ENCODE assay signal across 26 cellular contexts in genomic region chr5:53649352-53649751, GRCh38.
"Had no signal": no experiment of that assay in that cellular context is flagged by ENCODE, and none has a peak within 500 bp of the region (broad histone marks: within the 10 kb centered on the region; RNA-seq: fewer than 3 reads in every experiment).

No MANE protein-coding gene starts in this region.

- H3K27ac ChIP-seq: coronary artery, dorsolateral prefrontal cortex, epithelial cell of prostate, esophagus squamous epithelium, gastrocnemius medialis, heart right ventricle, left lung, lower lobe of right lung had no signal

- H3K9me3 ChIP-seq: esophagus squamous epithelium, gastrocnemius medialis, lower lobe of right lung, mucosa of descending colon had no signal

- DNase-seq: dermis blood vessel endothelial cell; dorsolateral prefrontal cortex; effector CD4-positive, alpha-beta T cell; effector memory CD4-positive, alpha-beta T cell; erythroblast; esophagus squamous epithelium; foreskin fibroblast; foreskin melanocyte; gastrocnemius medialis; glutamatergic neuron; head of caudate nucleus; heart right ventricle; hippocampal formation; left cardiac atrium; left lung; left ventricle myocardium superior; lower lobe of right lung; mesenchymal stem cell; mucosa of descending colon; naive B cell; naive thymus-derived CD8-positive, alpha-beta T cell had no signal

- FAIRE-seq: islet of Langerhans, keratinocyte had no signal

- H3K4me1 ChIP-seq: esophagus squamous epithelium, lower lobe of right lung had no signal

- H3K27me3 ChIP-seq: dorsolateral prefrontal cortex, esophagus squamous epithelium, gastrocnemius medialis, heart right ventricle, left lung had no signal

- ATAC-seq: esophagus mucosa; gastrocnemius medialis; heart right ventricle; left cardiac atrium; left lung; left ventricle myocardium superior; lower lobe of right lung; mucosa of descending colon; naive thymus-derived CD8-positive, alpha-beta T cell had no signal

- H3K36me3 ChIP-seq: gastrocnemius medialis had no signal

- H3K4me3 ChIP-seq: coronary artery, dorsolateral prefrontal cortex, esophagus squamous epithelium, gastrocnemius medialis, heart right ventricle, left lung, lower lobe of right lung, mucosa of descending colon had no signal
